25 cellular contexts compared by ENCODE assay signal in genomic region chr15:69474291-69474690, GRCh38. TPM values are rescaled to one million over a fixed set of nuclear protein-coding genes. Genes with fewer than 3 reads are reported as not detected.
DNase-seq lines count a peak whose midpoint lies in the region; ATAC-seq and FAIRE-seq lines count a peak whose summit lies in the region.
"Had no signal": no experiment of that assay in that cellular context is flagged by ENCODE, and none has a peak within 500 bp of the region (broad histone marks: within the 10 kb centered on the region; RNA-seq: fewer than 3 reads in every experiment).

No MANE protein-coding gene starts in this region.

- H3K27me3 ChIP-seq in ACC112 (ENCODE audit: insufficient read depth, low read length) (no peaks in the 10 kb centered on the region), small intestine (ENCODE audit: control insufficient read depth in 2 of 2, insufficient read depth in 2 of 2, low read length in 2 of 2) (no peaks in the 10 kb centered on the region)
- H3K27me3 ChIP-seq: tibial nerve had no signal

- H3K9me3 Mint-ChIP-seq in stimulated activated memory B cell treated with anti-CD40 and anti-IgM and Interleukin-4, amounts not matched to agents 10 μg/mL and 1 μg/mL and 100 μg/mL, for 72 hours, result no peaks in the 10 kb centered on the region
- H3K9me3 Mint-ChIP-seq: activated naive CD4-positive, alpha-beta T cell treated with anti-CD3 and anti-CD28 coated beads, Interleukin-2, amount 10 ng/mL, durations not matched to agents 7 days and 5 days; activated T-cell treated with anti-CD3 and anti-CD28 coated beads, Interleukin-2, amount 50 U/mL, for 24 hours; neural crest cell; stimulated activated naive CD8-positive, alpha-beta T cell treated with anti-CD3 and anti-CD28 coated beads, Interleukin-15, Interleukin-2, amounts not matched to agents 100 ng/mL and 50 ng/mL, for 24 hours had no signal

- H2AFZ ChIP-seq in ACC112 (ENCODE audit: low read length, unreplicated experiment), result peak overlapping the region; percentile 23

- no peaks in the 10 kb centered on the region for H3K27me3 Mint-ChIP-seq in T-helper 17 cell
- H3K27me3 Mint-ChIP-seq in stimulated activated memory B cell treated with anti-CD40 and anti-IgM and Interleukin-4, amounts not matched to agents 10 μg/mL and 1 μg/mL and 100 μg/mL, for 72 hours, result peaks cover 33% of the 10 kb centered on the region

- H3K27ac ChIP-seq in ACC112 (ENCODE audit: low read depth, low read length) (no peak overlapping the region), small intestine (ENCODE audit: low read depth in 1 of 2, low read length in 1 of 2) (no peak overlapping the region)
- H3K27ac ChIP-seq: psoas muscle, tibial nerve had no signal

- H3K4me3 Mint-ChIP-seq in T-helper 17 cell, result no peak overlapping the region
- no peak overlapping the region for H3K4me3 Mint-ChIP-seq in stimulated activated memory B cell treated with anti-CD40 and anti-IgM and Interleukin-4, amounts not matched to agents 10 μg/mL and 1 μg/mL and 100 μg/mL, for 72 hours
- H3K4me3 Mint-ChIP-seq: activated naive CD4-positive, alpha-beta T cell treated with anti-CD3 and anti-CD28 coated beads, Interleukin-2, amount 10 ng/mL, durations not matched to agents 7 days and 5 days; activated T-cell treated with anti-CD3 and anti-CD28 coated beads, Interleukin-2, amount 50 U/mL, for 24 hours; neural crest cell; stimulated activated naive CD8-positive, alpha-beta T cell treated with anti-CD3 and anti-CD28 coated beads, Interleukin-15, Interleukin-2, amounts not matched to agents 100 ng/mL and 50 ng/mL, for 24 hours had no signal

- no peaks in the 10 kb centered on the region for H3K36me3 ChIP-seq in ACC112 (ENCODE audit: insufficient read depth, low read length)
- H3K36me3 ChIP-seq in small intestine (ENCODE audit: control insufficient read depth in 2 of 2, insufficient read depth in 2 of 2, low read length in 2 of 2), result no peaks in the 10 kb centered on the region
- H3K36me3 ChIP-seq: tibial nerve had no signal

- H3K4me1 Mint-ChIP-seq in T-helper 17 cell, result peaks cover 8% of the 10 kb centered on the region
- H3K4me1 Mint-ChIP-seq in stimulated activated memory B cell treated with anti-CD40 and anti-IgM and Interleukin-4, amounts not matched to agents 10 μg/mL and 1 μg/mL and 100 μg/mL, for 72 hours, result peaks cover 7% of the 10 kb centered on the region
- H3K4me1 Mint-ChIP-seq: neural crest cell had no signal

- peaks cover 12% of the 10 kb centered on the region for H3K4me1 ChIP-seq in ACC112 (ENCODE audit: control insufficient read depth, insufficient read depth, low read length, unreplicated experiment)
- H3K4me1 ChIP-seq in small intestine (ENCODE audit: control insufficient read depth in 2 of 2, insufficient read depth in 1 of 2, low read depth in 1 of 2, low read length in 1 of 2), result no peaks in the 10 kb centered on the region
- H3K4me1 ChIP-seq: psoas muscle had no signal

- ATAC-seq in T-helper 17 cell (no peak), GM21423 (IDR thresholded peaks at IDR 0.05; ENCODE audit: unreplicated experiment) (no peak)
- no peak for ATAC-seq in stimulated activated memory B cell treated with anti-CD40 and anti-IgM and Interleukin-4, amounts not matched to agents 10 μg/mL and 1 μg/mL and 100 μg/mL, for 72 hours
- ATAC-seq: left ventricle myocardium superior, mucosa of descending colon, psoas muscle had no signal

- H3K27ac Mint-ChIP-seq in T-helper 17 cell, result peak overlapping the region; percentile 61
- H3K27ac Mint-ChIP-seq in stimulated activated memory B cell treated with anti-CD40 and anti-IgM and Interleukin-4, amounts not matched to agents 10 μg/mL and 1 μg/mL and 100 μg/mL, for 72 hours, result no peak overlapping the region
- H3K27ac Mint-ChIP-seq: activated naive CD4-positive, alpha-beta T cell treated with anti-CD3 and anti-CD28 coated beads, Interleukin-2, amount 10 ng/mL, durations not matched to agents 7 days and 5 days; activated T-cell treated with anti-CD3 and anti-CD28 coated beads, Interleukin-2, amount 50 U/mL, for 24 hours; stimulated activated naive CD8-positive, alpha-beta T cell treated with anti-CD3 and anti-CD28 coated beads, Interleukin-15, Interleukin-2, amounts not matched to agents 100 ng/mL and 50 ng/mL, for 24 hours had no signal

- no peaks in the 10 kb centered on the region for H3K9me3 ChIP-seq in T-helper 17 cell (ENCODE audit: control insufficient read depth, low read length, poor library complexity, severe bottlenecking)
- H3K9me3 ChIP-seq in small intestine (ENCODE audit: control insufficient read depth, low read depth), result no peaks in the 10 kb centered on the region
- H3K9me3 ChIP-seq: mucosa of descending colon, psoas muscle, tibial nerve had no signal

- DNase-seq in GM03348 (ENCODE audit: low spot score) (peak; percentile 50), T-helper 17 cell (no peak), hepatic stellate cell (ENCODE audit: low spot score) (peak; percentile 45), small intestine (no peak), SK-N-DZ (ENCODE audit: low spot score) (no peak)
- DNase-seq: activated CD4-positive, alpha-beta T cell treated with anti-CD3 and anti-CD28 coated beads, Interleukin-2, amount 50 U/mL, for 48 hours; activated naive CD4-positive, alpha-beta T cell treated with anti-CD3 and anti-CD28 coated beads, Interleukin-2, amount 10 ng/mL, durations not matched to agents 7 days and 5 days; activated T-cell treated with anti-CD3 and anti-CD28 coated beads, Interleukin-2, amount 50 U/mL, for 24 hours; AML-193; COR-L47; left ventricle myocardium superior; mucosa of descending colon; NCI-H146; NCI-H2171; NCI-H748 treated with DMSO at 0.1 percent for 48 hours; psoas muscle; Right ventricle myocardium superior had no signal

- FAIRE-seq in small intestine (lab: Jason Lieb, UNC), result no peak
- FAIRE-seq: endometrium, K562 had no signal

- 70 to 87% (median 80%) methylated on average over 5 of the region's 5 CpGs for WGBS in small intestine, 3 donors

- no peak overlapping the region for H3K4me3 ChIP-seq in ACC112 (ENCODE audit: low read depth, low read length)
- no peak overlapping the region for H3K4me3 ChIP-seq in small intestine (ENCODE audit: low read depth in 1 of 2, low read length in 2 of 2)
- H3K4me3 ChIP-seq: K562, mucosa of descending colon, psoas muscle, tibial nerve had no signal

- H3K79me2 ChIP-seq in ACC112 (ENCODE audit: control insufficient read depth, insufficient read depth, low read length, unreplicated experiment), result no peaks in the 10 kb centered on the region

- no peaks in the 10 kb centered on the region for H3K36me3 Mint-ChIP-seq in T-helper 17 cell (ENCODE audit: low read depth)
- H3K36me3 Mint-ChIP-seq in stimulated activated memory B cell treated with anti-CD40 and anti-IgM and Interleukin-4, amounts not matched to agents 10 μg/mL and 1 μg/mL and 100 μg/mL, for 72 hours, result peaks cover under 1% of the 10 kb centered on the region
- H3K36me3 Mint-ChIP-seq: activated naive CD4-positive, alpha-beta T cell treated with anti-CD3 and anti-CD28 coated beads, Interleukin-2, amount 10 ng/mL, durations not matched to agents 7 days and 5 days had no signal

RNA-seq across cellular contexts. Expression of gene RPLP1, which starts 21.7 kb away (rescaled TPM):
- total RNA-seq in T-helper 17 cell, result 1,000 to 10,000 TPM; 2,488 to 2,685 TPM
- 1,000 to 10,000 TPM in 2 of 3 donors, 100 to 1,000 TPM in 1; 975 to 2,388 (median 1,802) TPM for polyA plus RNA-seq in small intestine
- polyA plus RNA-seq in SK-N-DZ (2014; cell fraction: cytosol; rRNA removed), result 308 and 321 TPM in 2 replicates
- 179 and 197 TPM in 2 replicates for polyA plus RNA-seq in SK-N-DZ (2014; cell fraction: nucleus; rRNA removed)

Comparison
In these comparisons a context has a peak if more than half of its experiments do, and no peak if none do; other contexts are left out.
1. DNase-seq: peak in GM03348 (single experiment) and hepatic stellate cell (single experiment); none in T-helper 17 cell (0 of 3), small intestine (single experiment) and SK-N-DZ (single experiment).